In genomic region chr19:46856062-46857022, GRCh38 we compare ENCODE assay signal across 1 cellular context.
A peak's percentile ranks its signal among the peaks of the same experiment; 100 is the strongest.
TF ChIP-seq lines count a peak whose summit lies in the region.

No MANE protein-coding gene starts in this region.

TF ChIP-seq in H1, 55 proteins besides CTCF, POLR2A, EP300 and RAD21:
- TF ChIP-seq TAF1 (IDR thresholded peaks at IDR 0.05; ENCODE audit: low read depth, low read length) = peak; percentile 52; the same call in 1 of the 2 replicates
- no peak for TF ChIP-seq ASH2L (IDR thresholded peaks at IDR 0.05; ENCODE audit: low read length)
- TF ChIP-seq SIN3A (conservative IDR thresholded peaks at IDR 0.05 in 1 of 2, IDR thresholded peaks at IDR 0.05 in 1 of 2; ENCODE audit: low read depth in 1 of 2, low read length in 2 of 2) = peak in 1 of 2 experiments; percentile 75; a peak in 2 of 4 replicates
- peak; percentile 44 for TF ChIP-seq TBP (IDR thresholded peaks at IDR 0.05; ENCODE audit: low read depth, low read length)
- TF ChIP-seq MAX (IDR thresholded peaks at IDR 0.05) = peak; percentile 56
- TF ChIP-seq SP1 (IDR thresholded peaks at IDR 0.05; ENCODE audit: low read depth, low read length) = 0 out of 2 replicates have a peak, but pooled peaks have one; percentile 67
- no peak for TF ChIP-seq NRF1 (IDR thresholded peaks at IDR 0.05; ENCODE audit: low read depth, low read length)
- TF ChIP-seq USF2 (IDR thresholded peaks at IDR 0.05; ENCODE audit: low read length) = 0 out of 2 replicates have a peak, but pooled peaks have one; percentile 20
- TF ChIP-seq CTBP2 (IDR thresholded peaks at IDR 0.05; ENCODE audit: borderline replicate concordance, insufficient read depth, insufficient read length, low read length) = no peak
- TF ChIP-seq CREB1 (IDR thresholded peaks at IDR 0.05) = peak; percentile 64
- 0 out of 4 replicates have a peak, but pooled peaks of 1 of the 2 experiments have one; percentile 28 for TF ChIP-seq HDAC2 (IDR thresholded peaks at IDR 0.05; ENCODE audit: borderline replicate concordance in 1 of 2, low read depth in 2 of 2, low read length in 2 of 2)
- TF ChIP-seq CHD2 (IDR thresholded peaks at IDR 0.05; ENCODE audit: low read length) = peak; percentile 66; the same call in 1 of the 2 replicates
- TF ChIP-seq E2F6 (IDR thresholded peaks at IDR 0.05) = peak; percentile 84
- TF ChIP-seq RNF2 (IDR thresholded peaks at IDR 0.05; ENCODE audit: borderline replicate concordance, low read depth, low read length, missing control alignments, poor library complexity, severe bottlenecking) = no peak
